Comparison of ENCODE assay signal across 1 cellular context in the genomic region with DNA sequence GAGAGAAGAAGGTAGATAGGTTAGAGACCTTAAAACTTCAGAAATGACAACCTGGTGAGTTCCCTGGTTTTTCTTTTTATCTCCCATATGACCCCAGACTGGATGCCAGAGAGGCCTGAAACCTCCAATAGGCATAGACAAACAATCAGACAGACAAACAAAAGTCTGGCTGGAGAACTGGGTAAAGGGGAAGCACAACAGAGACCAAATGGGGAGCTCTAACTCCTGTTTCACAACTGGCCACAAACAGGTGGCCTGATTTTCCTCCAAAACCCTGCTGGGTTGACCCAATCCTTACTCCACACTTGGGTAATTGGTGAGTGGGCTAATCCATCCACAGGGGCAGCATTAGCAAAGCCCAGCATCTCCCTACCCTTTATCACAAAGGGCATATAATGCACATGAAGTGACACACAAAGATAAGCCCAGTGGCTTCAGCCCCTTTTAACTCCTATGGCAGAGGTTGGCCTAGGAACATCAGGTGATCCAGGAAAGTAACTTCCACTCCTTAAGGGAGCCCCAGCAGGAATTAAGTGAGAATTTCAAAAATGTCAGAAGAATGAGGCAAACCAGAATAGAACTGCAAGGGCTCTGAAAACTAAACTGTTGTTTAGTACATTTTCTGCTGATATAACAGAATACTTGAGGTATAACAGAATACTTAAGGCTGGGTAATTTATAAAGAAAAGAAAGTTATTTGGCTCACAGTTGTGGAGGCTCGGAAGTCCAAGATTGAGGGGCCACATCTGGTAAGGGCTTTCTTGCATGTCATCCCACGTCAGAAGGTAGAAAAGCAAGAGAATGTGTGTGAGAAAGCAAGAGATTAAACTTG.
A peak's percentile ranks its signal among the peaks of the same experiment; 100 is the strongest.
TF ChIP-seq lines count a peak whose summit lies in the region.

No MANE protein-coding gene starts in this region.

TF ChIP-seq in IMR-90, 13 proteins besides CTCF, POLR2A, EP300 and RAD21:
- no peak for TF ChIP-seq NFE2L2 (IDR thresholded peaks at IDR 0.05; ENCODE audit: low read depth, low read length)
- TF ChIP-seq CEBPB (IDR thresholded peaks at IDR 0.05; ENCODE audit: low read depth, low read length): no peak
- TF ChIP-seq MAFK (IDR thresholded peaks at IDR 0.05; ENCODE audit: low read depth, low read length): peak; percentile 44
- TF ChIP-seq CHD1 (IDR thresholded peaks at IDR 0.05; ENCODE audit: low read depth, low read length): no peak
TF ChIP-seq in IMR-90: peak in this region for 1.
